Comparison of ENCODE assay signal across 10 cellular contexts in the genomic region with DNA sequence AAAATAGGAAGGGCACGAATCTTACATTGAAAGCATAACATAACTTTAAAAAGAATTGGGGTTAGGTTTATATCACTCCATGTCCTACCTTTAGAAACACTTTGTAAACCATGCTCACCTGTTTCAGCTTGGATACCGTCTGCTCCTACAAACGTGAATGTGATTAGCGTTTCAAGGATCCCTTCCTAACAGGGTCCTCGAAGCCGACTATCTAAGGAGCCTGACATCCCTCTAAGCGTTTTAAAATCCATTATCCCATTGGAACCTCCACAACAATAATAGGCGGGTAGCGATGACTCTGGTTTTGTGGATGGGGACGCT. TPM values are rescaled to one million over a fixed set of nuclear protein-coding genes. Genes with fewer than 3 reads are reported as not detected.
DNase-seq lines count a peak whose midpoint lies in the region; ATAC-seq and TF ChIP-seq lines count a peak whose summit lies in the region.
"Had no signal": no experiment of that assay in that cellular context is flagged by ENCODE, and none has a peak within 500 bp of the region (broad histone marks: within the 10 kb centered on the region; RNA-seq: fewer than 3 reads in every experiment).

No MANE protein-coding gene starts in this region.

- H3K4me3 ChIP-seq in ascending aorta (peak overlapping the region; percentile 74 to 96), iPS DF 6.9 (ENCODE audit: low read length) (peak overlapping the region; percentile 46; the same call in 1 of the 2 replicates), sigmoid colon (peak overlapping the region; percentile 21 to 57 (median 53))

- H3K27me3 ChIP-seq in ascending aorta (no peaks in the 10 kb centered on the region), iPS DF 6.9 (ENCODE audit: control insufficient read depth, insufficient read depth, low read length) (peaks cover 22% of the 10 kb centered on the region), sigmoid colon (peaks cover 0 to 17% (median 0%) of the 10 kb centered on the region in 3 donors)

- H3K4me1 ChIP-seq in ascending aorta (peaks cover 0 to 2% of the 10 kb centered on the region in 2 donors), iPS DF 6.9 (ENCODE audit: control insufficient read depth, insufficient read depth, low read length) (peaks cover 3% of the 10 kb centered on the region; the same call in 1 of the 2 replicates), sigmoid colon (peaks cover 0 to 21% (median 15%) of the 10 kb centered on the region in 4 donors)

- no CpG with 5 or more reads among the region's 10 CpGs for WGBS in iPS DF 6.9 (ENCODE audit: insufficient coverage, insufficient read length)
- 21 to 22% methylated on average over 10 of the region's 10 CpGs for WGBS in sigmoid colon, 2 donors

- no peak for TF ChIP-seq EP300 in sigmoid colon (IDR thresholded peaks at IDR 0.05)

- H3K36me3 ChIP-seq in ascending aorta (no peaks in the 10 kb centered on the region), iPS DF 6.9 (ENCODE audit: control insufficient read depth, insufficient read depth, low read length) (no peaks in the 10 kb centered on the region), sigmoid colon (no peaks in the 10 kb centered on the region)

- DNase-seq in G401 (ENCODE audit: low spot score) = peak; percentile 68
- no peak for DNase-seq in ascending aorta (ENCODE audit: low spot score in 2 of 2)
- DNase-seq in iPS DF 6.9 (ENCODE audit: low read depth, low spot score) = no peak
- no peak for DNase-seq in sigmoid colon
- no peak for DNase-seq in hepatic stellate cell (ENCODE audit: low spot score)
- DNase-seq in GM03348 (ENCODE audit: low spot score) = no peak
- DNase-seq: activated CD4-positive, alpha-beta memory T cell treated with anti-CD3 and anti-CD28 coated beads, Interleukin-2, amount 10 ng/mL, durations not matched to agents 7 days and 5 days; DND-41 had no signal

- H3K27ac ChIP-seq in ascending aorta = peak overlapping the region; percentile 80 to 84
- no peak overlapping the region for H3K27ac ChIP-seq in iPS DF 6.9 (ENCODE audit: low read length)
- peak overlapping the region; percentile 61 to 78 (median 76) for H3K27ac ChIP-seq in sigmoid colon

- ATAC-seq in HG02973 (IDR thresholded peaks at IDR 0.05; ENCODE audit: unreplicated experiment) = no peak
- ATAC-seq in HG03457 (IDR thresholded peaks at IDR 0.05; ENCODE audit: unreplicated experiment) = no peak

- in situ Hi-C loops in G401 (cut with HindIII; ENCODE audit: low sequenced_read_pairs) = no loop called here

- no peak for TF ChIP-seq POLR2A in sigmoid colon (IDR thresholded peaks at IDR 0.05)

- intact Hi-C loops in ascending aorta (cut with DNase I) (loop anchor here (2.0 to 5.0 kb wide), 2 partner anchors 24 to 44 kb away; no protein-coding TSS in a partner anchor), sigmoid colon (cut with DNase I) (no loop called here)

- TF ChIP-seq CTCF in ascending aorta (IDR thresholded peaks at IDR 0.05) = no peak
- no peak for TF ChIP-seq CTCF in sigmoid colon (IDR thresholded peaks at IDR 0.05)

- no peaks in the 10 kb centered on the region for H3K9me3 ChIP-seq in ascending aorta
- H3K9me3 ChIP-seq in iPS DF 6.9 (ENCODE audit: control insufficient read depth, insufficient read depth, low read length) = no peaks in the 10 kb centered on the region
- H3K9me3 ChIP-seq in sigmoid colon = no peaks in the 10 kb centered on the region

RNA-seq across cellular contexts. Expression of a gene that starts 1.0 kb away (rescaled TPM):
- not detected in 2 replicates for total RNA-seq in G401 (2014; rRNA removed; shearing (Covaris generic))
- total RNA-seq in ascending aorta (41.8 TPM), sigmoid colon (10 to 100 TPM; 24.3 to 77.5 (median 52.4) TPM)
- 1 to 10 TPM in 2 of 3 donors, under 1 TPM in 1; 0.23 to 2.9 (median 2.4) TPM for polyA plus RNA-seq in sigmoid colon
- total RNA-seq: activated CD4-positive, alpha-beta memory T cell treated with anti-CD3 and anti-CD28 coated beads, Interleukin-2, amount 10 ng/mL, durations not matched to agents 7 days and 5 days had no signal

Comparison
In these comparisons a context has a peak if more than half of its experiments do, and no peak if none do; other contexts are left out.
1. RNA of a gene that starts 1.0 kb away (total RNA-seq): 24.3 to 77.5 TPM in sigmoid colon and 41.8 TPM in ascending aorta (single experiment); not detected in G401; every median in the first group is over 10 times any median in the second.
2. Peak in every context shown above with its lines, with median percentiles within 50 percentile points of each other: H3K4me3 ChIP-seq.